Comparison of ENCODE assay signal across 12 cellular contexts in genomic region chr5:138148811-138149210, GRCh38. TPM values are rescaled to one million over a fixed set of nuclear protein-coding genes. Genes with fewer than 3 reads are reported as not detected.
DNase-seq lines count a peak whose midpoint lies in the region; ATAC-seq and TF ChIP-seq lines count a peak whose summit lies in the region.
"Had no signal": no experiment of that assay in that cellular context is flagged by ENCODE, and none has a peak within 500 bp of the region (broad histone marks: within the 10 kb centered on the region; RNA-seq: fewer than 3 reads in every experiment).

No MANE protein-coding gene starts in this region.

- H3K9me3 ChIP-seq in PC-9 (ENCODE audit: insufficient read depth, low read depth) (no peaks in the 10 kb centered on the region), mucosa of descending colon (no peaks in the 10 kb centered on the region)

- H3K79me2 ChIP-seq in PC-9 (ENCODE audit: low read depth), result no peaks in the 10 kb centered on the region

- no peak overlapping the region for H3K4me2 ChIP-seq in PC-9
- H3K4me2 ChIP-seq: GM23338 had no signal

- intact Hi-C loops in PC-9 (cut with micrococcal nuclease; ENCODE audit: unreplicated experiment), result no loop called here
- intact Hi-C loops in mucosa of descending colon (cut with DNase I, micrococcal nuclease), result no loop called here

- H2AFZ ChIP-seq in PC-9, result no peak overlapping the region
- H2AFZ ChIP-seq: GM23338 had no signal

- H3K4me1 ChIP-seq in PC-9 (replicated peaks; ENCODE audit: insufficient read depth) (no peaks in the 10 kb centered on the region; the same call in 1 of the 2 replicates), mucosa of descending colon (ENCODE audit: low read depth) (no peaks in the 10 kb centered on the region)

- DNase-seq in EL, result peak; percentile 87
- peak; percentile 59 to 74 for DNase-seq in PC-9
- peak; percentile 59 for DNase-seq in epithelial cell of prostate (ENCODE audit: low read depth, low spot score)
- DNase-seq in mucosa of descending colon, result peak in 2 of 3 donors; percentile 25 to 37
- no peak for DNase-seq in OCI-M2 (lab: John Stamatoyannopoulos, UW; ENCODE audit: unreplicated experiment)
- DNase-seq in cerebellum (ENCODE audit: low spot score), result no peak
- no peak for DNase-seq in NAMALWA (ENCODE audit: low spot score)
- DNase-seq in SK-N-DZ (ENCODE audit: low spot score), result no peak
- DNase-seq: COR-L47; NCI-H2029 treated with DMSO at 0.1 percent for 48 hours; stimulated activated CD4-positive, alpha-beta T cell treated with anti-CD3 and anti-CD28 coated beads, Interleukin-4, amount 100 ng/mL, for 4 hours had no signal

- CTCF ChIA-PET in PC-9 (lab: Charles Lee), result no interaction called here

- no peak overlapping the region for H3K4me3 ChIP-seq in PC-9
- no peak overlapping the region for H3K4me3 ChIP-seq in mucosa of descending colon
- H3K4me3 ChIP-seq: GM23338 had no signal

- BruUV-seq in PC-9 (replicated peaks; lab: Mats Ljungman, UMichigan), result no TSS peak

- H4K20me1 ChIP-seq in PC-9 (ENCODE audit: insufficient read depth), result no peaks in the 10 kb centered on the region

- peak; percentile 94 for ATAC-seq in mucosa of descending colon

- no peaks in the 10 kb centered on the region for H3F3A ChIP-seq in PC-9 (ENCODE audit: insufficient read depth, low read depth)

- TF ChIP-seq CTCF in PC-9 (conservative IDR thresholded peaks at IDR 0.05) (no peak), mucosa of descending colon (IDR thresholded peaks at IDR 0.05) (no peak)

- POLR2A ChIA-PET in PC-9 (lab: Charles Lee; ENCODE audit: unreplicated experiment), result interaction anchor here (0.6 kb wide), 1 partner anchor 96 kb away, joined by 3 read pairs; no protein-coding TSS in a partner anchor

- no peaks in the 10 kb centered on the region for H3K27me3 ChIP-seq in PC-9 (ENCODE audit: insufficient read depth, low read depth)

- no peaks in the 10 kb centered on the region for H3K9me2 ChIP-seq in PC-9 (ENCODE audit: insufficient read depth)

- H3K27ac ChIP-seq in PC-9, result no peak overlapping the region
- H3K27ac ChIP-seq in epithelial cell of prostate, result peak overlapping the region; percentile 45

- H3K36me3 ChIP-seq in PC-9 (ENCODE audit: low read depth) (no peaks in the 10 kb centered on the region), mucosa of descending colon (ENCODE audit: low read depth) (no peaks in the 10 kb centered on the region)

RNA-seq across cellular contexts. Expression of gene NME5, which starts 9.6 kb away (rescaled TPM):
- total RNA-seq in PC-9 (2021) (0.98 and 1.9 TPM in 2 replicates), mucosa of descending colon (1 to 10 TPM in 2 of 3 donors, not detected in 1; 1.6 to 4.3 TPM), cerebellum (14.7 TPM)
- not detected in 2 replicates for polyA plus RNA-seq in SK-N-DZ (2014; cell fraction: cytosol; rRNA removed)
- polyA plus RNA-seq in SK-N-DZ (2014; cell fraction: nucleus; rRNA removed), result 0.65 TPM in 1 of 2 replicates, not detected in the other
- total RNA-seq: GM23338 had no signal

RNA-seq across cellular contexts. Expression of gene BRD8, which starts 29.6 kb away (rescaled TPM):
- 126 and 171 TPM in 2 replicates for total RNA-seq in PC-9 (2021)
- 10 to 100 TPM; 42.6 to 58.5 (median 57.3) TPM for total RNA-seq in mucosa of descending colon
- total RNA-seq in cerebellum, result 66.6 TPM
- 89.0 and 94.3 TPM in 2 replicates for polyA plus RNA-seq in SK-N-DZ (2014; cell fraction: cytosol; rRNA removed)
- 221 and 254 TPM in 2 replicates for polyA plus RNA-seq in SK-N-DZ (2014; cell fraction: nucleus; rRNA removed)

RNA-seq across cellular contexts. Expression of gene KIF20A, which starts 30.1 kb away (rescaled TPM):
- total RNA-seq in PC-9 (2021), result 63.6 and 88.6 TPM in 2 replicates
- total RNA-seq in mucosa of descending colon, result 10 to 100 TPM in 1 of 3 donors, 1 to 10 TPM in 2; 1.4 to 12.9 (median 2.8) TPM
- total RNA-seq in cerebellum, result 12.8 TPM
- polyA plus RNA-seq in SK-N-DZ (2014; cell fraction: cytosol; rRNA removed), result 193 and 213 TPM in 2 replicates
- 219 and 238 TPM in 2 replicates for polyA plus RNA-seq in SK-N-DZ (2014; cell fraction: nucleus; rRNA removed)

Comparison
In these comparisons a context has a peak if more than half of its experiments do, and no peak if none do; other contexts are left out.
1. DNase-seq: peak in EL (single experiment), PC-9 (2 of 2), epithelial cell of prostate (single experiment) and mucosa of descending colon (2 of 3); none in OCI-M2 (single experiment), cerebellum (single experiment), NAMALWA (single experiment) and SK-N-DZ (single experiment).